In the genomic region with DNA sequence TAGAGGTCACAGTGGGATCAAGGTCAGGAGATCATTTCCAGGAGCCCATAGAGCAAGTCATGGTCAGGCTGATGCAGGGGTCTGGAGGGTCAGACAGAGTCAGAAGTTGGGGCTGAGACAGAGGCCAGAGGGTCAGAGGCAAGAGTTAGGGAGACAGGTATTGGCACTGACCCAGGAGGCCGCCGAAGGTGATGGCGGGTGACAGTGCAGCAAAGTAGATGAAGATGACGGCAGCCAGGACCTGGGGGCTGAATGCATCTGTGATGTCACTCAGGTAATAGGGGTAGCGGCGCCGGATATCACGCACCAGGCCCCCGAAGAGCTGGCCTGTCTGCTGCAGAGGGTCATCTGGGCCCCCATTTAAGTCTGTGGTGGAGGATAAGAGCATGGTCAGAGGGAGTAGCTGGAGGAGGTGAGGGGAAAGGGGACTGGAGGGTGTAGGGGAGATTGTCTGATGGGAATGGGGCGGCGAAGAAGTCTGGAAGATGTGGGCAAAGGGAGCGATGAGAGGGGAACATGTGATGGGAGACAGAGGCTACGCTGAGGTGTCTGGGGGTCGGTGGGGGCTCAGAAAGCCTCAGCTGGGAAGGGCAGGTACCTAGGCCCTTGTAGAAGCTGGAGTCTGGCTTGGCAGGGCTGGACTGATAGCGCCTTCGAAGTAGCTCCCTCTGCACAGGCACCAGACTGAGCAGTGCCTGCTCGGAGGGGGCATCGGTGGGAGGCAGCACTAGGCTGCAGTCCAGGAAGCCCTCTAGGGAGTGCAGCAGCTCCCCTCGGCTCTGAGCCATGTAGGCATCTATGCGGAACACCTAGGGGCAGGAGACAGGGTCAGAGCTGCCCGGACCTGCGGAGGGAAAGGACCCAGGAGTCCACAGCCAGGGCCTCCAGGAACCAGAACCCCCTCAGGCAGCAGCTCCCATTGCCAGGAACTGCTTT, we compare ENCODE assay signal across 25 cellular contexts. TPM values are rescaled to one million over a fixed set of nuclear protein-coding genes. Genes with fewer than 3 reads are reported as not detected.
"Had no signal": no experiment of that assay in that cellular context is flagged by ENCODE, and none has a peak within 500 bp of the region (broad histone marks: within the 10 kb centered on the region; RNA-seq: fewer than 3 reads in every experiment).

No MANE protein-coding gene starts in this region.

- H3K4me1 Mint-ChIP-seq: neural progenitor cell; stimulated activated memory B cell treated with anti-CD40 and anti-IgM and Interleukin-4, amounts not matched to agents 10 μg/mL and 1 μg/mL and 100 μg/mL, for 72 hours had no signal

- H3K4me3 Mint-ChIP-seq: dendritic cell treated with granulocyte-macrophage colony-stimulating factor and Interleukin-4, amounts not matched to agents 40 ng/mL and 50 ng/mL, for 4 days; memory B cell; stimulated activated memory B cell treated with anti-CD40 and anti-IgM and Interleukin-4, amounts not matched to agents 10 μg/mL and 1 μg/mL and 100 μg/mL, for 72 hours had no signal

- ATAC-seq: activated naive CD4-positive, alpha-beta T cell treated with anti-CD3 and anti-CD28 coated beads, Interleukin-2, amount 50 U/mL, for 72 hours; gastroesophageal sphincter; heart left ventricle; left ventricle myocardium superior; stimulated activated memory B cell treated with anti-CD40 and anti-IgM and Interleukin-4, amounts not matched to agents 10 μg/mL and 1 μg/mL and 100 μg/mL, for 72 hours had no signal

- FAIRE-seq: bronchial epithelial cell, endothelial cell of umbilical vein had no signal

- H3K36me3 ChIP-seq: adrenal gland, esophagus muscularis mucosa, gastroesophageal sphincter, heart left ventricle, neural progenitor cell, ovary, spleen, tibial artery had no signal

- H3K4me1 ChIP-seq: adrenal gland, esophagus muscularis mucosa, gastroesophageal sphincter, heart left ventricle, neural progenitor cell, spleen, tibial artery had no signal

- DNase-seq: activated CD4-positive, alpha-beta T cell treated with anti-CD3 and anti-CD28 coated beads, Interleukin-2, amount 50 U/mL, for 48 hours; activated gamma-delta T cell treated with Interleukin-2 at 50 U/mL for 16 hours; adrenal gland; effector memory CD4-positive, alpha-beta T cell; heart left ventricle; left ventricle myocardium superior; ovary; spleen; stimulated activated CD4-positive, alpha-beta T cell treated with anti-CD3 and anti-CD28 coated beads, Interleukin-4, amount 100 ng/mL, for 4 hours; T-helper 2 cell; tibial artery had no signal

- H3K27ac Mint-ChIP-seq: dendritic cell treated with granulocyte-macrophage colony-stimulating factor and Interleukin-4, amounts not matched to agents 40 ng/mL and 50 ng/mL, for 4 days; memory B cell; neural progenitor cell; stimulated activated memory B cell treated with anti-CD40 and anti-IgM and Interleukin-4, amounts not matched to agents 10 μg/mL and 1 μg/mL and 100 μg/mL, for 72 hours had no signal

- H3K4me2 ChIP-seq: neural progenitor cell had no signal

- H2AFZ ChIP-seq: neural progenitor cell had no signal

- H3K9ac ChIP-seq: neural progenitor cell had no signal

- H3K4me3 ChIP-seq: adrenal gland, esophagus muscularis mucosa, gastroesophageal sphincter, heart left ventricle, neural progenitor cell, ovary, spleen, tibial artery had no signal

- H3K36me3 Mint-ChIP-seq: activated naive CD4-positive, alpha-beta T cell treated with anti-CD3 and anti-CD28 coated beads, Interleukin-2, amount 50 U/mL, for 72 hours; memory B cell; neural progenitor cell; stimulated activated memory B cell treated with anti-CD40 and anti-IgM and Interleukin-4, amounts not matched to agents 10 μg/mL and 1 μg/mL and 100 μg/mL, for 72 hours had no signal

- H3K9me3 ChIP-seq: adrenal gland, esophagus muscularis mucosa, gastroesophageal sphincter, heart left ventricle, ovary, spleen, tibial artery had no signal

- H3K9me3 Mint-ChIP-seq: activated naive CD4-positive, alpha-beta T cell treated with anti-CD3 and anti-CD28 coated beads, Interleukin-2, amount 50 U/mL, for 72 hours; dendritic cell treated with granulocyte-macrophage colony-stimulating factor and Interleukin-4, amounts not matched to agents 40 ng/mL and 50 ng/mL, for 4 days; memory B cell; neural progenitor cell; stimulated activated memory B cell treated with anti-CD40 and anti-IgM and Interleukin-4, amounts not matched to agents 10 μg/mL and 1 μg/mL and 100 μg/mL, for 72 hours had no signal

- H3K27me3 ChIP-seq: adrenal gland, heart left ventricle, neural progenitor cell, ovary had no signal

- H3K27ac ChIP-seq: adrenal gland, esophagus muscularis mucosa, gastroesophageal sphincter, heart left ventricle, neural progenitor cell, ovary, spleen, tibial artery, VCaP had no signal

RNA-seq across cellular contexts. Expression of a gene that starts 9.9 kb away (rescaled TPM):
- total RNA-seq: activated naive CD4-positive, alpha-beta T cell treated with anti-CD3 and anti-CD28 coated beads, Interleukin-2, amount 50 U/mL, for 72 hours; bronchial epithelial cell; chondrocyte; endothelial cell of umbilical vein; kidney epithelial cell; left ventricle myocardium superior; pulmonary artery endothelial cell had no signal
- polyA plus RNA-seq: endothelial cell of umbilical vein, ovary, urinary bladder had no signal

RNA-seq across cellular contexts. Expression of a gene that starts 50.3 kb away (rescaled TPM):
- total RNA-seq: endothelial cell of umbilical vein had no signal
